20 cellular contexts compared by ENCODE assay signal in genomic region chr1:41450747-41451285, GRCh38. TPM values are rescaled to one million over a fixed set of nuclear protein-coding genes. Genes with fewer than 3 reads are reported as not detected.
DNase-seq lines count a peak whose midpoint lies in the region; ATAC-seq, FAIRE-seq and TF ChIP-seq lines count a peak whose summit lies in the region.
"Had no signal": no experiment of that assay in that cellular context is flagged by ENCODE, and none has a peak within 500 bp of the region (broad histone marks: within the 10 kb centered on the region; RNA-seq: fewer than 3 reads in every experiment).

No MANE protein-coding gene starts in this region.

- H2AK5ac ChIP-seq in mesenchymal stem cell (ENCODE audit: low read length, severe bottlenecking) = no peak overlapping the region

- in situ Hi-C loops in HepG2 (cut with HindIII; ENCODE audit: extremely low pct_ligation_motif_present, low pct_unique_long_range_greater_than_20kb) = no loop called here

- no peak overlapping the region for H2BK15ac ChIP-seq in mesenchymal stem cell (ENCODE audit: low read depth, poor library complexity, severe bottlenecking)

- no peak for TF ChIP-seq CTCF in right lobe of liver (IDR thresholded peaks at IDR 0.05)
- TF ChIP-seq CTCF in HepG2 (CRISPR knock-in tag; IDR thresholded peaks at IDR 0.05) = no peak
- TF ChIP-seq CTCF in WERI-Rb-1 (IDR thresholded peaks at IDR 0.05; ENCODE audit: low read depth, low read length) = no peak
- TF ChIP-seq CTCF in prostate gland (IDR thresholded peaks at IDR 0.05) = no peak

- H3K27me3 ChIP-seq in right lobe of liver (no peaks in the 10 kb centered on the region), HepG2 (ENCODE audit: control insufficient read depth in 1 of 2, insufficient read depth in 2 of 2, low read length in 2 of 2) (peaks cover 4 to 13% of the 10 kb centered on the region in 2 experiments; a peak in 2 of 5 replicates), WERI-Rb-1 (ENCODE audit: insufficient read depth, low read depth, severe bottlenecking) (no peaks in the 10 kb centered on the region), mesenchymal stem cell (ENCODE audit: control insufficient read depth in 1 of 2, insufficient read depth in 1 of 2, low read length in 2 of 2) (peaks cover 16 to 25% of the 10 kb centered on the region in 2 experiments), prostate gland (replicated peaks; ENCODE audit: insufficient read depth) (no peaks in the 10 kb centered on the region)
- H3K27me3 ChIP-seq: BLaER1 treated with 17β-estradiol and CSF1 and Interleukin-3, amounts not matched to agents 10 nM and 100 nM; Peyer's patch had no signal

- POLR2A ChIA-PET in HepG2 (lab: Yijun Ruan, JAX) = interaction anchor here (1.3 kb wide), 1 partner anchor 9 kb away, joined by 3 read pairs; no protein-coding TSS in a partner anchor

- no peak overlapping the region for H3K23ac ChIP-seq in mesenchymal stem cell (ENCODE audit: low read length in 2 of 2)

- H4K8ac ChIP-seq in mesenchymal stem cell (ENCODE audit: low read length) = no peak overlapping the region

- H2BK12ac ChIP-seq in mesenchymal stem cell (ENCODE audit: low read length in 2 of 2) = no peak overlapping the region

- no peak for FAIRE-seq in HepG2 (lab: Jason Lieb, UNC)
- FAIRE-seq: D721Med, H1 had no signal

- H3K4me1 ChIP-seq in right lobe of liver (no peaks in the 10 kb centered on the region), HepG2 (ENCODE audit: insufficient read depth, low read length) (no peaks in the 10 kb centered on the region), mesenchymal stem cell (ENCODE audit: control insufficient read depth, insufficient read depth, low read depth, low read length) (peaks cover 14% of the 10 kb centered on the region), prostate gland (replicated peaks) (peaks cover 11% of the 10 kb centered on the region)

- TF ChIP-seq RAD21 in HepG2 (CRISPR knock-in tag; IDR thresholded peaks at IDR 0.05) = no peak

- H3K9me3 ChIP-seq in right lobe of liver (no peaks in the 10 kb centered on the region), HepG2 (ENCODE audit: low read length) (no peaks in the 10 kb centered on the region), WERI-Rb-1 (ENCODE audit: severe bottlenecking) (no peaks in the 10 kb centered on the region), mesenchymal stem cell (ENCODE audit: control insufficient read depth, low read length) (no peaks in the 10 kb centered on the region), prostate gland (no peaks in the 10 kb centered on the region)
- H3K9me3 ChIP-seq: BLaER1 treated with 17β-estradiol and CSF1 and Interleukin-3, amounts not matched to agents 10 nM and 100 nM; Peyer's patch had no signal

- ATAC-seq in right lobe of liver (peak; percentile 7 to 57 (median 47)), HepG2 (no peak)

- no peaks in the 10 kb centered on the region for H3K36me3 ChIP-seq in right lobe of liver
- no peaks in the 10 kb centered on the region for H3K36me3 ChIP-seq in HepG2 (replicated peaks in 1 of 2; ENCODE audit: control insufficient read depth in 1 of 2, insufficient read depth in 2 of 2, low read length in 2 of 2)
- H3K36me3 ChIP-seq in WERI-Rb-1 = no peaks in the 10 kb centered on the region
- H3K36me3 ChIP-seq in mesenchymal stem cell (ENCODE audit: control insufficient read depth in 1 of 2, insufficient read depth in 2 of 2, low read depth in 1 of 2, low read length in 2 of 2) = no peaks in the 10 kb centered on the region
- H3K36me3 ChIP-seq in prostate gland = no peaks in the 10 kb centered on the region
- H3K36me3 ChIP-seq: BLaER1 treated with 17β-estradiol and CSF1 and Interleukin-3, amounts not matched to agents 10 nM and 100 nM; Peyer's patch had no signal

- H3K27ac ChIP-seq in right lobe of liver = no peak overlapping the region
- no peak overlapping the region for H3K27ac ChIP-seq in HepG2 (ENCODE audit: extremely low read length, insufficient read depth, low read length)
- no peak overlapping the region for H3K27ac ChIP-seq in WERI-Rb-1
- no peak overlapping the region for H3K27ac ChIP-seq in mesenchymal stem cell (ENCODE audit: low read length, poor library complexity, severe bottlenecking)
- peak overlapping the region; percentile 74 to 83 for H3K27ac ChIP-seq in prostate gland
- H3K27ac ChIP-seq: BLaER1 treated with 17β-estradiol and CSF1 and Interleukin-3, amounts not matched to agents 10 nM and 100 nM; Peyer's patch had no signal

- CTCF ChIA-PET in HepG2 (lab: Yijun Ruan, JAX; ENCODE audit: low intra/inter-chr PET ratio, low total read pairs) = no interaction called here

- no peak overlapping the region for H3K14ac ChIP-seq in mesenchymal stem cell (ENCODE audit: low read length in 2 of 2)

- H4K20me1 ChIP-seq in HepG2 (ENCODE audit: insufficient read depth, low read length) = no peaks in the 10 kb centered on the region
- H4K20me1 ChIP-seq: BLaER1 treated with 17β-estradiol and CSF1 and Interleukin-3, amounts not matched to agents 10 nM and 100 nM had no signal

- no peaks in the 10 kb centered on the region for H3K79me2 ChIP-seq in HepG2 (ENCODE audit: insufficient read depth, low read length)

- H3K4me2 ChIP-seq in HepG2 (ENCODE audit: low read depth, low read length) = no peak overlapping the region
- H3K4me2 ChIP-seq in mesenchymal stem cell (ENCODE audit: low read length, poor library complexity, severe bottlenecking) = no peak overlapping the region
- H3K4me2 ChIP-seq: BLaER1 treated with 17β-estradiol and CSF1 and Interleukin-3, amounts not matched to agents 10 nM and 100 nM had no signal

- no peak overlapping the region for H3K4ac ChIP-seq in mesenchymal stem cell (ENCODE audit: low read depth in 1 of 2, low read length in 2 of 2)

- H2AFZ ChIP-seq in HepG2 (ENCODE audit: low read length) = no peak overlapping the region
- no peak overlapping the region for H2AFZ ChIP-seq in mesenchymal stem cell (ENCODE audit: low read depth, low read length)

- intact Hi-C loops in right lobe of liver (cut with DNase I) (no loop called here), HepG2 (cut with micrococcal nuclease; ENCODE audit: unreplicated experiment) (no loop called here), prostate gland (cut with DNase I) (no loop called here)

- H3K79me1 ChIP-seq in mesenchymal stem cell (replicated peaks; ENCODE audit: low read length, poor library complexity, severe bottlenecking) = no peaks in the 10 kb centered on the region

- H3K18ac ChIP-seq in mesenchymal stem cell (ENCODE audit: low read depth in 1 of 2, low read length in 2 of 2) = peak overlapping the region in 1 of 2 experiments; percentile 33

- H3K4me3 ChIP-seq in right lobe of liver (no peak overlapping the region), HepG2 (replicated peaks in 1 of 3; ENCODE audit: insufficient read depth in 1 of 3, low read depth in 2 of 3, low read length in 3 of 3) (no peak overlapping the region), WERI-Rb-1 (ENCODE audit: low read depth, low read length) (no peak overlapping the region), mesenchymal stem cell (ENCODE audit: insufficient read depth in 1 of 2, low read depth in 1 of 2, low read length in 2 of 2) (no peak overlapping the region), prostate gland (no peak overlapping the region)
- H3K4me3 ChIP-seq: BLaER1 treated with 17β-estradiol and CSF1 and Interleukin-3, amounts not matched to agents 10 nM and 100 nM; Peyer's patch had no signal

- H3K9ac ChIP-seq in HepG2 (ENCODE audit: insufficient read depth, low read depth, low read length) = no peak overlapping the region
- no peak overlapping the region for H3K9ac ChIP-seq in mesenchymal stem cell (ENCODE audit: low read length)
- H3K9ac ChIP-seq: BLaER1 treated with 17β-estradiol and CSF1 and Interleukin-3, amounts not matched to agents 10 nM and 100 nM had no signal

- H4K91ac ChIP-seq in mesenchymal stem cell (ENCODE audit: low read length) = peak overlapping the region; percentile 68

- no peak for DNase-seq in right lobe of liver
- no peak for DNase-seq in HepG2 (ENCODE audit: low spot score)
- peak; percentile 3 for DNase-seq in WERI-Rb-1
- no peak for DNase-seq in mesenchymal stem cell
- DNase-seq in prostate gland (ENCODE audit: low spot score) = peak; percentile 91
- no peak for DNase-seq in stimulated activated CD4-positive, alpha-beta T cell treated with anti-CD3 and anti-CD28 coated beads, Interleukin-4, amount 100 ng/mL, for 24 hours
- no peak for DNase-seq in HK-2 (ENCODE audit: unreplicated experiment)
- DNase-seq in NCI-H446 treated with DMSO at 0.1 percent for 48 hours (lab: John Stamatoyannopoulos, UW) = no peak
- DNase-seq: CD8-positive, alpha-beta memory T cell; KG1; MM.1S; NCI-H1092 treated with DMSO at 0.1 percent for 48 hours; NCI-H2081; NCI-H2171 treated with DMSO at 0.1 percent for 48 hours; Peyer's patch; Right ventricle myocardium superior had no signal

- 37% methylated on average over 2 of the region's 9 CpGs for WGBS in right lobe of liver (ENCODE audit: insufficient coverage, low coverage, low lambda C conversion rate, missing lambda C conversion rate)
- WGBS in HepG2 (ENCODE audit: low lambda C conversion rate) = 24% methylated on average over 4 of the region's 9 CpGs
- WGBS in mesenchymal stem cell = 93% methylated on average over 9 of the region's 9 CpGs
- 59% methylated on average over 9 of the region's 9 CpGs for WGBS in prostate gland

- BruUV-seq in HepG2 (replicated peaks; lab: Mats Ljungman, UMichigan) = no TSS peak

- H2BK120ac ChIP-seq in mesenchymal stem cell (ENCODE audit: low read depth, low read length) = no peak overlapping the region

- no peak overlapping the region for H2BK5ac ChIP-seq in mesenchymal stem cell (ENCODE audit: low read depth, low read length, poor library complexity, severe bottlenecking)

- no peak for TF ChIP-seq EP300 in HepG2 (IDR thresholded peaks at IDR 0.05; ENCODE audit: low read depth in 2 of 2, low read length in 2 of 2)
- no peak for TF ChIP-seq EP300 in HepG2 (CRISPR knock-in tag; IDR thresholded peaks at IDR 0.05; ENCODE audit: borderline replicate concordance)

- no peak for TF ChIP-seq POLR2A in right lobe of liver (IDR thresholded peaks at IDR 0.05)
- no peak for TF ChIP-seq POLR2A in HepG2 (IDR thresholded peaks at IDR 0.05; ENCODE audit: insufficient read depth in 1 of 2, low read depth in 2 of 2, low read length in 2 of 2)
- no peak for TF ChIP-seq POLR2A in prostate gland (IDR thresholded peaks at IDR 0.05)

RNA-seq across cellular contexts. Expression of gene EDN2, which starts 33.7 kb away (rescaled TPM):
- 1 to 10 TPM in 1 of 6 experiments, under 1 TPM in 3, not detected in 2; 0.18 to 1.6 (median 0.31) TPM for total RNA-seq in right lobe of liver
- not detected in 2 replicates for total RNA-seq in HepG2 (2016; rRNA removed; fragmentation: Illumina TruSeq; extraction: Trizol)
- total RNA-seq in HepG2 (2016; cell fraction: cytosol; rRNA removed; fragmentation: Illumina TruSeq; extraction: Trizol; ENCODE audit: low read depth) = not detected in 2 replicates
- not detected in 2 replicates for total RNA-seq in HepG2 (2016; cell fraction: insoluble cytoplasmic fraction; rRNA removed; fragmentation: Illumina TruSeq; extraction: Trizol)
- total RNA-seq in HepG2 (2016; cell fraction: membrane; rRNA removed; fragmentation: Illumina TruSeq; extraction: Trizol) = not detected in 2 replicates
- total RNA-seq in HepG2 (2016; cell fraction: nucleus; rRNA removed; fragmentation: Illumina TruSeq; extraction: Trizol) = not detected in 2 replicates
- polyA plus RNA-seq in HepG2 (2011; rRNA removed) = not detected in 2 replicates
- not detected in 2 replicates for polyA plus RNA-seq in HepG2 (2011; cell fraction: cytosol; rRNA removed)
- polyA plus RNA-seq in HepG2 (2011; cell fraction: nucleus; rRNA removed) = not detected in 2 replicates
- polyA plus RNA-seq in HepG2 (2012) = not detected in 2 replicates
- not detected in 2 replicates for polyA plus RNA-seq in HepG2 (2016; cell fraction: cytosol; fragmentation: Illumina TruSeq; extraction: Trizol; ENCODE audit: low read depth)
- polyA plus RNA-seq in HepG2 (2016; cell fraction: insoluble cytoplasmic fraction; fragmentation: Illumina TruSeq; extraction: Trizol; ENCODE audit: low read depth) = not detected in 2 replicates
- not detected in 2 replicates for polyA plus RNA-seq in HepG2 (2016; cell fraction: membrane; fragmentation: Illumina TruSeq; extraction: Trizol; ENCODE audit: low read depth)
- not detected in 2 replicates for polyA plus RNA-seq in HepG2 (2016; cell fraction: nucleus; fragmentation: Illumina TruSeq; extraction: Trizol; ENCODE audit: insufficient read depth, low read depth)
- polyA minus RNA-seq in HepG2 (2011; rRNA and poly(A)+ RNA removed; ENCODE audit: low replicate concordance) = 1.1 TPM in 1 of 2 replicates, not detected in the other
- not detected in 2 replicates for polyA minus RNA-seq in HepG2 (2011; cell fraction: cytosol; rRNA and poly(A)+ RNA removed)
- not detected in 2 replicates for polyA minus RNA-seq in HepG2 (2011; cell fraction: nucleus; rRNA and poly(A)+ RNA removed)
- polyA plus RNA-seq in mesenchymal stem cell (2013, experiment 1 of 2) = 0.15 TPM
- 0.15 TPM for polyA plus RNA-seq in mesenchymal stem cell (2013, experiment 2 of 2)
- total RNA-seq in prostate gland = 10 to 100 TPM in 1 of 2 donors, 1 to 10 TPM in 1; 2.6 to 12.6 TPM
- total RNA-seq: CD8-positive, alpha-beta memory T cell; NCI-H460 had no signal
- polyA plus RNA-seq: CD8-positive, alpha-beta memory T cell had no signal

Comparison
In these comparisons a context has a peak if more than half of its experiments do, and no peak if none do; other contexts are left out.
1. DNase-seq: peak in WERI-Rb-1 (single experiment) and prostate gland (single experiment); none in right lobe of liver (0 of 3), HepG2 (single experiment), mesenchymal stem cell (single experiment), stimulated activated CD4-positive, alpha-beta T cell treated with anti-CD3 and anti-CD28 coated beads, Interleukin-4, amount 100 ng/mL, for 24 hours (single experiment), HK-2 (single experiment) and NCI-H446 treated with DMSO at 0.1 percent for 48 hours (single experiment).
2. H3K27ac ChIP-seq: peak in prostate gland (2 of 2); none in right lobe of liver (0 of 3), HepG2 (single experiment), WERI-Rb-1 (single experiment) and mesenchymal stem cell (single experiment).